In the genomic region with DNA sequence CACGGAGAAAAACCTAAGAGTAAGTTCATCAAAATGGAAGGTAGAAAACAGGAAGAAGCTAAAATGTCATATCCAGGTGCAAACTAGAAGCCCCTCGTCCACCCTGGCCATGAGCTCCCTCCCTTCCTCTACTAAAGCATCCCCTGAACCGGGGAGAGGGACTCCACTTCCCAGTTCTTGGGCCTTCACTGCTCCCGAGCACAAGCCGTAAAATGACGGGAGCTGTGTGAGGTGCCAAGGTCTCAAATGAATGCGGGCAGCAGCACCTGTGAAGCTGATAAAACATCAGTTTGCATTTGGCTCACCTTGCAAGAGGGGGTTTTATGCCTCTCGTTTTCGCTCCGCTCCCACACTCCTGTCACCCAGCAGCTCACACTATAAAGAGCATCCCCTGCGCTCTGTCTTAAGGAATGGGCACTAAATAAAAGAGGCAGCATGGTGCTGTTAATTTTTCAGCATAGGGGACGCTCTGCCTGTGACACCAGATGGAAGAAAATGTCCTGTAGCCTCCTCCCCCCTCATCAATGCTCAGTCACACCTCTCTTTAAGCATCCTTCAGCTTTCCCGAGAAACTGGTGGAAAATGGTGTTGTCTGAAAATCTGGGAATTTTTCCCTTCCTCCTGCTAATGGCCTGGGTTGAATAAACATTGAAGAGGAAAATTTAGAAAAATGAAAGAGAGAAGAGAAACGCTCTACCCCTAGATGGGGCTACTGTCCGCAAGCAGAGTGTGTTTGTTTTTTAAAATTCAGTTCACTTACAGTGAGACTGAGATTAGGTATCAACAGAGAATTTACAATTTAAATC, we compare ENCODE assay signal across 10 cellular contexts.
A peak's percentile ranks its signal among the peaks of the same experiment; 100 is the strongest.
DNase-seq lines count a peak whose midpoint lies in the region; ATAC-seq and TF ChIP-seq lines count a peak whose summit lies in the region.
"Had no signal": no experiment of that assay in that cellular context is flagged by ENCODE, and none has a peak within 500 bp of the region (broad histone marks: within the 10 kb centered on the region; RNA-seq: fewer than 3 reads in every experiment).

No MANE protein-coding gene starts in this region.

- H3K27me3 ChIP-seq in foreskin keratinocyte (no peaks in the 10 kb centered on the region), gastroesophageal sphincter (no peaks in the 10 kb centered on the region), SJCRH30 (peaks cover 18% of the 10 kb centered on the region)

- peak; percentile 22 for DNase-seq in DMS53 (lab: John Stamatoyannopoulos, UW)
- DNase-seq in DMS53 treated with DMSO at 0.1 percent for 48 hours (lab: John Stamatoyannopoulos, UW; ENCODE audit: unreplicated experiment), result no peak
- DNase-seq in RPMI7951 (ENCODE audit: low read depth), result peak; percentile 2
- DNase-seq in foreskin keratinocyte, result no peak
- peak; percentile 59 for DNase-seq in renal cortical epithelial cell (ENCODE audit: low read depth)
- no peak for DNase-seq in SJCRH30
- DNase-seq in MV-4-11 (lab: John Stamatoyannopoulos, UW), result no peak
- DNase-seq: activated T-cell treated with anti-CD3 and anti-CD28 coated beads, Interleukin-2, amount 50 U/mL, for 72 hours; stimulated activated CD4-positive, alpha-beta T cell treated with anti-CD3 and anti-CD28 coated beads, Interleukin-1b, Interleukin-23, amount 100 ng/mL, for 48 hours had no signal

- no peak overlapping the region for H3K4me3 ChIP-seq in gastroesophageal sphincter
- H3K4me3 ChIP-seq in SJCRH30, result no peak overlapping the region

- TF ChIP-seq EP300 in gastroesophageal sphincter (IDR thresholded peaks at IDR 0.05), result no peak

- no peak for ATAC-seq in foreskin keratinocyte
- ATAC-seq in gastroesophageal sphincter, result no peak
- ATAC-seq: activated T-cell treated with anti-CD3 and anti-CD28 coated beads, Interleukin-2, amount 50 U/mL, for 72 hours had no signal

- no peak overlapping the region for H3K27ac ChIP-seq in foreskin keratinocyte
- H3K27ac ChIP-seq in gastroesophageal sphincter, result no peak overlapping the region
- H3K27ac ChIP-seq in SJCRH30, result no peak overlapping the region

- H3K4me1 ChIP-seq in foreskin keratinocyte, result no peaks in the 10 kb centered on the region
- no peaks in the 10 kb centered on the region for H3K4me1 ChIP-seq in gastroesophageal sphincter
- no peaks in the 10 kb centered on the region for H3K4me1 ChIP-seq in SJCRH30

- no peaks in the 10 kb centered on the region for H3K36me3 ChIP-seq in gastroesophageal sphincter
- no peaks in the 10 kb centered on the region for H3K36me3 ChIP-seq in SJCRH30

- H3K9me3 ChIP-seq in gastroesophageal sphincter, result no peaks in the 10 kb centered on the region
- H3K9me3 ChIP-seq in SJCRH30 (replicated peaks), result no peaks in the 10 kb centered on the region

- TF ChIP-seq CTCF in foreskin keratinocyte (conservative IDR thresholded peaks at IDR 0.05), result peak; percentile 33
- peak in 2 of 4 experiments; percentile 16 for TF ChIP-seq CTCF in gastroesophageal sphincter (IDR thresholded peaks at IDR 0.05)

- 79 to 84% methylated on average over 6 to 12 of the region's 15 CpGs for WGBS in gastroesophageal sphincter (ENCODE audit: low coverage in 1 of 2), 2 donors

- TF ChIP-seq POLR2A in gastroesophageal sphincter (IDR thresholded peaks at IDR 0.05), result no peak

Comparison
In these comparisons a context has a peak if more than half of its experiments do, and no peak if none do; other contexts are left out.
1. DNase-seq: peak in DMS53 (single experiment), RPMI7951 (single experiment) and renal cortical epithelial cell (single experiment); none in DMS53 treated with DMSO at 0.1 percent for 48 hours (single experiment), foreskin keratinocyte (0 of 2), SJCRH30 (0 of 2) and MV-4-11 (single experiment).